In the genomic region with DNA sequence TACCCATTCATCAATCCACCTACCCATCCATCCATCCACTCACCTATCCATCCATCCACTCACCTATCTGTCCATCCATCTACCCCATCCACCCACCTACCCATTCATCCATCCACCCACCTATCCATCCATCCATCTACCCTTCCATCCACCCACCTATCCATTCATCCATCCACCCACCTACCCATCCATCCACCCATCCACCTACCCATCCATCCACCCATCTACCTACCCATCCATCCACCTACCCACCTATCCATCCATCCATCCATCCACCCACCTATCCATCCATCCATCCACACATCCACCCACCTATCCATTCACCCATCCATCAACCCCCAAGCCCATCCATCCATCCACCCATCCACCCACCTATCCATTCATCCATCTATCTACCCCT, we compare ENCODE assay signal across 1 cellular context.
TF ChIP-seq lines count a peak whose summit lies in the region.

No MANE protein-coding gene starts in this region.

TF ChIP-seq in HEK293, 187 proteins besides CTCF, POLR2A, EP300 and RAD21 (continued from another document and continues in another):
- TF ChIP-seq, protein P1, sequence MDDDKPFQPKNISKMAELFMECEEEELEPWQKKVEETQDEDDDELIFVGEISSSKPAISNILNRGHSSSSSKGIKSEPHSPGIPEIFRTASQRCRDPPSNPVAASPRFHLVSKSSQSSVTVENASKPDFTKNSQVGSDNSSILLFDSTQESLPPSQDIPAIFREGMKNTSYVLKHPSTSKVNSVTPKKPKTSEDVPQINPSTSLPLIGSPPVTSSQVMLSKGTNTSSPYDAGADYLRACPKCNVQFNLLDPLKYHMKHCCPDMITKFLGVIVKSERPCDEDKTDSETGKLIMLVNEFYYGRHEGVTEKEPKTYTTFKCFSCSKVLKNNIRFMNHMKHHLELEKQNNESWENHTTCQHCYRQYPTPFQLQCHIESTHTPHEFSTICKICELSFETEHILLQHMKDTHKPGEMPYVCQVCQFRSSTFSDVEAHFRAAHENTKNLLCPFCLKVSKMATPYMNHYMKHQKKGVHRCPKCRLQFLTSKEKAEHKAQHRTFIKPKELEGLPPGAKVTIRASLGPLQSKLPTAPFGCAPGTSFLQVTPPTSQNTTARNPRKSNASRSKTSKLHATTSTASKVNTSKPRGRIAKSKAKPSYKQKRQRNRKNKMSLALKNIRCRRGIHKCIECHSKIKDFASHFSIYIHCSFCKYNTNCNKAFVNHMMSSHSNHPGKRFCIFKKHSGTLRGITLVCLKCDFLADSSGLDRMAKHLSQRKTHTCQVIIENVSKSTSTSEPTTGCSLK (tag by site-specific recombination; IDR thresholded peaks at IDR 0.05) = no peak
- TF ChIP-seq ZNF404 (tag by site-specific recombination; IDR thresholded peaks at IDR 0.05) (no peak), TCF7L2 (IDR thresholded peaks at IDR 0.05; ENCODE audit: borderline replicate concordance, low read depth, low read length) (no peak), ZNF24 (tag by site-specific recombination; IDR thresholded peaks at IDR 0.05) (no peak), ZNF184 (tag by site-specific recombination; IDR thresholded peaks at IDR 0.05) (no peak), KLF16 (tag by site-specific recombination; IDR thresholded peaks at IDR 0.05) (no peak), ZBTB1 (tag by site-specific recombination; IDR thresholded peaks at IDR 0.05) (no peak), GLIS2 (tag by site-specific recombination; IDR thresholded peaks at IDR 0.05) (no peak), HOXC10 (CRISPR knock-in tag; IDR thresholded peaks at IDR 0.05) (no peak), ZNF169 (tag by site-specific recombination; IDR thresholded peaks at IDR 0.05) (no peak), ZNF473 (tag by site-specific recombination; IDR thresholded peaks at IDR 0.05) (0 out of 2 replicates have a peak, but pooled peaks have one; percentile 52), ZNF248 (tag by site-specific recombination; IDR thresholded peaks at IDR 0.05) (0 out of 2 replicates have a peak, but pooled peaks have one; percentile 38), ZNF350 (tag by site-specific recombination; IDR thresholded peaks at IDR 0.05) (no peak), OVOL3 (tag by site-specific recombination; IDR thresholded peaks at IDR 0.05) (no peak), ZNF366 (tag by site-specific recombination; conservative IDR thresholded peaks at IDR 0.05) (peak; percentile 91), ZBTB7A (tag by site-specific recombination; IDR thresholded peaks at IDR 0.05; ENCODE audit: low read depth) (no peak), ZNF670 (tag by site-specific recombination; IDR thresholded peaks at IDR 0.05; ENCODE audit: low read depth) (no peak), ZNF785 (tag by site-specific recombination; IDR thresholded peaks at IDR 0.05) (0 out of 2 replicates have a peak, but pooled peaks have one; percentile 13), ZNF426 (tag by site-specific recombination; IDR thresholded peaks at IDR 0.05) (no peak), ZNF791 (tag by site-specific recombination; IDR thresholded peaks at IDR 0.05) (no peak), ZNF664 (tag by site-specific recombination; IDR thresholded peaks at IDR 0.05) (no peak), ZFP41 (tag by site-specific recombination; IDR thresholded peaks at IDR 0.05; ENCODE audit: borderline replicate concordance) (no peak), IKZF3 (tag by site-specific recombination; IDR thresholded peaks at IDR 0.05) (no peak), MYNN (tag by site-specific recombination; IDR thresholded peaks at IDR 0.05; ENCODE audit: borderline replicate concordance) (no peak), ZIC2 (tag by site-specific recombination; IDR thresholded peaks at IDR 0.05) (no peak), KLF1 (tag by site-specific recombination; IDR thresholded peaks at IDR 0.05) (no peak)
- TF ChIP-seq, protein P2, sequence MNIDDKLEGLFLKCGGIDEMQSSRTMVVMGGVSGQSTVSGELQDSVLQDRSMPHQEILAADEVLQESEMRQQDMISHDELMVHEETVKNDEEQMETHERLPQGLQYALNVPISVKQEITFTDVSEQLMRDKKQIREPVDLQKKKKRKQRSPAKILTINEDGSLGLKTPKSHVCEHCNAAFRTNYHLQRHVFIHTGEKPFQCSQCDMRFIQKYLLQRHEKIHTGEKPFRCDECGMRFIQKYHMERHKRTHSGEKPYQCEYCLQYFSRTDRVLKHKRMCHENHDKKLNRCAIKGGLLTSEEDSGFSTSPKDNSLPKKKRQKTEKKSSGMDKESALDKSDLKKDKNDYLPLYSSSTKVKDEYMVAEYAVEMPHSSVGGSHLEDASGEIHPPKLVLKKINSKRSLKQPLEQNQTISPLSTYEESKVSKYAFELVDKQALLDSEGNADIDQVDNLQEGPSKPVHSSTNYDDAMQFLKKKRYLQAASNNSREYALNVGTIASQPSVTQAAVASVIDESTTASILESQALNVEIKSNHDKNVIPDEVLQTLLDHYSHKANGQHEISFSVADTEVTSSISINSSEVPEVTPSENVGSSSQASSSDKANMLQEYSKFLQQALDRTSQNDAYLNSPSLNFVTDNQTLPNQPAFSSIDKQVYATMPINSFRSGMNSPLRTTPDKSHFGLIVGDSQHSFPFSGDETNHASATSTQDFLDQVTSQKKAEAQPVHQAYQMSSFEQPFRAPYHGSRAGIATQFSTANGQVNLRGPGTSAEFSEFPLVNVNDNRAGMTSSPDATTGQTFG (tag by site-specific recombination; IDR thresholded peaks at IDR 0.05; ENCODE audit: borderline replicate concordance) = peak; percentile 57; the same call in 1 of the 2 replicates
- TF ChIP-seq, protein P3, sequence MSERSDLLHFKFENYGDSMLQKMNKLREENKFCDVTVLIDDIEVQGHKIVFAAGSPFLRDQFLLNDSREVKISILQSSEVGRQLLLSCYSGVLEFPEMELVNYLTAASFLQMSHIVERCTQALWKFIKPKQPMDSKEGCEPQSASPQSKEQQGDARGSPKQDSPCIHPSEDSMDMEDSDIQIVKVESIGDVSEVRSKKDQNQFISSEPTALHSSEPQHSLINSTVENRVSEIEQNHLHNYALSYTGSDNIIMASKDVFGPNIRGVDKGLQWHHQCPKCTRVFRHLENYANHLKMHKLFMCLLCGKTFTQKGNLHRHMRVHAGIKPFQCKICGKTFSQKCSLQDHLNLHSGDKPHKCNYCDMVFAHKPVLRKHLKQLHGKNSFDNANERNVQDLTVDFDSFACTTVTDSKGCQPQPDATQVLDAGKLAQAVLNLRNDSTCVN (tag by site-specific recombination; optimal IDR thresholded peaks at IDR 0.05) = no peak
- TF ChIP-seq, protein P4, sequence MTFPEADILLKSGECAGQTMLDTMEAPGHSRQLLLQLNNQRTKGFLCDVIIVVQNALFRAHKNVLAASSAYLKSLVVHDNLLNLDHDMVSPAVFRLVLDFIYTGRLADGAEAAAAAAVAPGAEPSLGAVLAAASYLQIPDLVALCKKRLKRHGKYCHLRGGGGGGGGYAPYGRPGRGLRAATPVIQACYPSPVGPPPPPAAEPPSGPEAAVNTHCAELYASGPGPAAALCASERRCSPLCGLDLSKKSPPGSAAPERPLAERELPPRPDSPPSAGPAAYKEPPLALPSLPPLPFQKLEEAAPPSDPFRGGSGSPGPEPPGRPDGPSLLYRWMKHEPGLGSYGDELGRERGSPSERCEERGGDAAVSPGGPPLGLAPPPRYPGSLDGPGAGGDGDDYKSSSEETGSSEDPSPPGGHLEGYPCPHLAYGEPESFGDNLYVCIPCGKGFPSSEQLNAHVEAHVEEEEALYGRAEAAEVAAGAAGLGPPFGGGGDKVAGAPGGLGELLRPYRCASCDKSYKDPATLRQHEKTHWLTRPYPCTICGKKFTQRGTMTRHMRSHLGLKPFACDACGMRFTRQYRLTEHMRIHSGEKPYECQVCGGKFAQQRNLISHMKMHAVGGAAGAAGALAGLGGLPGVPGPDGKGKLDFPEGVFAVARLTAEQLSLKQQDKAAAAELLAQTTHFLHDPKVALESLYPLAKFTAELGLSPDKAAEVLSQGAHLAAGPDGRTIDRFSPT (tag by site-specific recombination; IDR thresholded peaks at IDR 0.05) = no peak
- TF ChIP-seq, protein P5, sequence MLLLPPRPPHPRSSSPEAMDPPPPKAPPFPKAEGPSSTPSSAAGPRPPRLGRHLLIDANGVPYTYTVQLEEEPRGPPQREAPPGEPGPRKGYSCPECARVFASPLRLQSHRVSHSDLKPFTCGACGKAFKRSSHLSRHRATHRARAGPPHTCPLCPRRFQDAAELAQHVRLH (tag by site-specific recombination; IDR thresholded peaks at IDR 0.05) = no peak
- TF ChIP-seq, protein P6, sequence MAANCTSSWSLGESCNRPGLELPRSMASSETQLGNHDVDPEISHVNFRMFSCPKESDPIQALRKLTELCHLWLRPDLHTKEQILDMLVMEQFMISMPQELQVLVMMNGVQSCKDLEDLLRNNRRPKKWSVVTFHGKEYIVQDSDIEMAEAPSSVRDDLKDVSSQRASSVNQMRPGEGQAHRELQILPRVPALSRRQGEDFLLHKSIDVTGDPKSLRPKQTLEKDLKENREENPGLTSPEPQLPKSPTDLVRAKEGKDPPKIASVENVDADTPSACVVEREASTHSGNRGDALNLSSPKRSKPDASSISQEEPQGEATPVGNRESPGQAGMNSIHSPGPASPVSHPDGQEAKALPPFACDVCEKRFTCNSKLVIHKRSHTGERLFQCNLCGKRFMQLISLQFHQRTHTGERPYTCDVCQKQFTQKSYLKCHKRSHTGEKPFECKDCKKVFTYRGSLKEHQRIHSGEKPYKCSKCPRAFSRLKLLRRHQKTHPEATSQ (tag by site-specific recombination; IDR thresholded peaks at IDR 0.05) = no peak
- TF ChIP-seq, protein P7, sequence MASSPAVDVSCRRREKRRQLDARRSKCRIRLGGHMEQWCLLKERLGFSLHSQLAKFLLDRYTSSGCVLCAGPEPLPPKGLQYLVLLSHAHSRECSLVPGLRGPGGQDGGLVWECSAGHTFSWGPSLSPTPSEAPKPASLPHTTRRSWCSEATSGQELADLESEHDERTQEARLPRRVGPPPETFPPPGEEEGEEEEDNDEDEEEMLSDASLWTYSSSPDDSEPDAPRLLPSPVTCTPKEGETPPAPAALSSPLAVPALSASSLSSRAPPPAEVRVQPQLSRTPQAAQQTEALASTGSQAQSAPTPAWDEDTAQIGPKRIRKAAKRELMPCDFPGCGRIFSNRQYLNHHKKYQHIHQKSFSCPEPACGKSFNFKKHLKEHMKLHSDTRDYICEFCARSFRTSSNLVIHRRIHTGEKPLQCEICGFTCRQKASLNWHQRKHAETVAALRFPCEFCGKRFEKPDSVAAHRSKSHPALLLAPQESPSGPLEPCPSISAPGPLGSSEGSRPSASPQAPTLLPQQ (tag by site-specific recombination; IDR thresholded peaks at IDR 0.05) = no peak
- TF ChIP-seq, protein P8, sequence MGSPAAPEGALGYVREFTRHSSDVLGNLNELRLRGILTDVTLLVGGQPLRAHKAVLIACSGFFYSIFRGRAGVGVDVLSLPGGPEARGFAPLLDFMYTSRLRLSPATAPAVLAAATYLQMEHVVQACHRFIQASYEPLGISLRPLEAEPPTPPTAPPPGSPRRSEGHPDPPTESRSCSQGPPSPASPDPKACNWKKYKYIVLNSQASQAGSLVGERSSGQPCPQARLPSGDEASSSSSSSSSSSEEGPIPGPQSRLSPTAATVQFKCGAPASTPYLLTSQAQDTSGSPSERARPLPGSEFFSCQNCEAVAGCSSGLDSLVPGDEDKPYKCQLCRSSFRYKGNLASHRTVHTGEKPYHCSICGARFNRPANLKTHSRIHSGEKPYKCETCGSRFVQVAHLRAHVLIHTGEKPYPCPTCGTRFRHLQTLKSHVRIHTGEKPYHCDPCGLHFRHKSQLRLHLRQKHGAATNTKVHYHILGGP (tag by site-specific recombination; IDR thresholded peaks at IDR 0.05) = 0 out of 2 replicates have a peak, but pooled peaks have one; percentile 17
- TF ChIP-seq, protein P9, sequence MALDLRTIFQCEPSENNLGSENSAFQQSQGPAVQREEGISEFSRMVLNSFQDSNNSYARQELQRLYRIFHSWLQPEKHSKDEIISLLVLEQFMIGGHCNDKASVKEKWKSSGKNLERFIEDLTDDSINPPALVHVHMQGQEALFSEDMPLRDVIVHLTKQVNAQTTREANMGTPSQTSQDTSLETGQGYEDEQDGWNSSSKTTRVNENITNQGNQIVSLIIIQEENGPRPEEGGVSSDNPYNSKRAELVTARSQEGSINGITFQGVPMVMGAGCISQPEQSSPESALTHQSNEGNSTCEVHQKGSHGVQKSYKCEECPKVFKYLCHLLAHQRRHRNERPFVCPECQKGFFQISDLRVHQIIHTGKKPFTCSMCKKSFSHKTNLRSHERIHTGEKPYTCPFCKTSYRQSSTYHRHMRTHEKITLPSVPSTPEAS (tag by site-specific recombination; IDR thresholded peaks at IDR 0.05) = no peak
- TF ChIP-seq, protein P10, sequence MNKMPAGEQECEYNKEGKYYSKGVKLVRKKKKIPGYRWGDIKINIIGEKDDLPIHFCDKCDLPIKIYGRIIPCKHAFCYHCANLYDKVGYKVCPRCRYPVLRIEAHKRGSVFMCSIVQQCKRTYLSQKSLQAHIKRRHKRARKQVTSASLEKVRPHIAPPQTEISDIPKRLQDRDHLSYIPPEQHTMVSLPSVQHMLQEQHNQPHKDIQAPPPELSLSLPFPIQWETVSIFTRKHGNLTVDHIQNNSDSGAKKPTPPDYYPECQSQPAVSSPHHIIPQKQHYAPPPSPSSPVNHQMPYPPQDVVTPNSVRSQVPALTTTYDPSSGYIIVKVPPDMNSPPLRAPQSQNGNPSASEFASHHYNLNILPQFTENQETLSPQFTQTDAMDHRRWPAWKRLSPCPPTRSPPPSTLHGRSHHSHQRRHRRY (tag by site-specific recombination; IDR thresholded peaks at IDR 0.05) = 0 out of 2 replicates have a peak, but pooled peaks have one; percentile 46
- TF ChIP-seq, protein P11, sequence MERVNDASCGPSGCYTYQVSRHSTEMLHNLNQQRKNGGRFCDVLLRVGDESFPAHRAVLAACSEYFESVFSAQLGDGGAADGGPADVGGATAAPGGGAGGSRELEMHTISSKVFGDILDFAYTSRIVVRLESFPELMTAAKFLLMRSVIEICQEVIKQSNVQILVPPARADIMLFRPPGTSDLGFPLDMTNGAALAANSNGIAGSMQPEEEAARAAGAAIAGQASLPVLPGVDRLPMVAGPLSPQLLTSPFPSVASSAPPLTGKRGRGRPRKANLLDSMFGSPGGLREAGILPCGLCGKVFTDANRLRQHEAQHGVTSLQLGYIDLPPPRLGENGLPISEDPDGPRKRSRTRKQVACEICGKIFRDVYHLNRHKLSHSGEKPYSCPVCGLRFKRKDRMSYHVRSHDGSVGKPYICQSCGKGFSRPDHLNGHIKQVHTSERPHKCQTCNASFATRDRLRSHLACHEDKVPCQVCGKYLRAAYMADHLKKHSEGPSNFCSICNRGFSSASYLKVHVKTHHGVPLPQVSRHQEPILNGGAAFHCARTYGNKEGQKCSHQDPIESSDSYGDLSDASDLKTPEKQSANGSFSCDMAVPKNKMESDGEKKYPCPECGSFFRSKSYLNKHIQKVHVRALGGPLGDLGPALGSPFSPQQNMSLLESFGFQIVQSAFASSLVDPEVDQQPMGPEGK (tag by site-specific recombination; IDR thresholded peaks at IDR 0.05) = no peak
- TF ChIP-seq, protein P12, sequence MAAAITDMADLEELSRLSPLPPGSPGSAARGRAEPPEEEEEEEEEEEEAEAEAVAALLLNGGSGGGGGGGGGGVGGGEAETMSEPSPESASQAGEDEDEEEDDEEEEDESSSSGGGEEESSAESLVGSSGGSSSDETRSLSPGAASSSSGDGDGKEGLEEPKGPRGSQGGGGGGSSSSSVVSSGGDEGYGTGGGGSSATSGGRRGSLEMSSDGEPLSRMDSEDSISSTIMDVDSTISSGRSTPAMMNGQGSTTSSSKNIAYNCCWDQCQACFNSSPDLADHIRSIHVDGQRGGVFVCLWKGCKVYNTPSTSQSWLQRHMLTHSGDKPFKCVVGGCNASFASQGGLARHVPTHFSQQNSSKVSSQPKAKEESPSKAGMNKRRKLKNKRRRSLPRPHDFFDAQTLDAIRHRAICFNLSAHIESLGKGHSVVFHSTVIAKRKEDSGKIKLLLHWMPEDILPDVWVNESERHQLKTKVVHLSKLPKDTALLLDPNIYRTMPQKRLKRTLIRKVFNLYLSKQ (tag by site-specific recombination; IDR thresholded peaks at IDR 0.05; ENCODE audit: borderline replicate concordance) = no peak; the same call in 1 of the 2 replicates
